19 cellular contexts compared by ENCODE assay signal in genomic region chr7:14841850-14842249, GRCh38.
"Had no signal": no experiment of that assay in that cellular context is flagged by ENCODE, and none has a peak within 500 bp of the region (broad histone marks: within the 10 kb centered on the region; RNA-seq: fewer than 3 reads in every experiment).

No MANE protein-coding gene starts in this region.

- H3K4me1 ChIP-seq: right atrium auricular region had no signal

- H3K36me3 ChIP-seq: neutrophil, right atrium auricular region had no signal

- DNase-seq: activated CD4-positive, alpha-beta memory T cell treated with anti-CD3 and anti-CD28 coated beads, Interleukin-2, amount 10 ng/mL, durations not matched to agents 7 days and 5 days; activated CD4-positive, alpha-beta T cell treated with anti-CD3 and anti-CD28 coated beads for 4 hours; activated effector memory CD4-positive, alpha-beta T cell treated with anti-CD3 and anti-CD28 coated beads, Interleukin-2, amount 50 U/mL, for 16 hours; activated T-cell treated with anti-CD3 and anti-CD28 coated beads, Interleukin-2, amount 50 U/mL, for 4 hours; amniotic stem cell; central memory CD4-positive, alpha-beta T cell; effector memory CD4-positive, alpha-beta T cell; foreskin melanocyte; head of caudate nucleus; kidney glomerular epithelial cell; left ventricle myocardium superior; naive thymus-derived CD8-positive, alpha-beta T cell; posterior cingulate gyrus; T-helper 17 cell had no signal

- H3K4me3 ChIP-seq: right atrium auricular region, smooth muscle cell had no signal

- H3K27me3 ChIP-seq: neutrophil, right atrium auricular region had no signal

- H3K4me2 ChIP-seq: smooth muscle cell had no signal

- H3K9me3 ChIP-seq: right atrium auricular region had no signal

- ATAC-seq: activated naive CD4-positive, alpha-beta T cell treated with anti-CD3 and anti-CD28 coated beads, Interleukin-2, amount 50 U/mL, for 72 hours; activated T-cell treated with anti-CD3 and anti-CD28 coated beads, Interleukin-2, amount 50 U/mL, for 4 hours; left ventricle myocardium superior; naive thymus-derived CD8-positive, alpha-beta T cell; T-helper 17 cell; WTC11 had no signal

- H3K27ac ChIP-seq: neutrophil, right atrium auricular region had no signal
